In genomic region chr2:233530381-233530780, GRCh38 we compare ENCODE assay signal across 7 cellular contexts.
"Had no signal": no experiment of that assay in that cellular context is flagged by ENCODE, and none has a peak within 500 bp of the region (broad histone marks: within the 10 kb centered on the region; RNA-seq: fewer than 3 reads in every experiment).

No MANE protein-coding gene starts in this region.

- DNase-seq: H9, HCEC 1CT had no signal

- H2AFZ ChIP-seq: GM23338 had no signal

- H3K4me2 ChIP-seq: GM23338 had no signal

- ATAC-seq: GM23338, HepG2 had no signal

- FAIRE-seq: H1, H54, HepG2 had no signal

- H3K27ac ChIP-seq: HL-60 had no signal

- H3K4me3 ChIP-seq: GM23338 had no signal
